ENCODE assay signal across 15 cellular contexts in genomic region chr2:66448592-66448991, GRCh38. TPM values are rescaled to one million over a fixed set of nuclear protein-coding genes. Genes with fewer than 3 reads are reported as not detected.
"Had no signal": no experiment of that assay in that cellular context is flagged by ENCODE, and none has a peak within 500 bp of the region (broad histone marks: within the 10 kb centered on the region; RNA-seq: fewer than 3 reads in every experiment).

No MANE protein-coding gene starts in this region.

- H3K4me3 ChIP-seq: smooth muscle cell had no signal

- H3K27ac ChIP-seq: WERI-Rb-1 had no signal

- FAIRE-seq: colon had no signal

- DNase-seq: activated CD4-positive, alpha-beta memory T cell treated with anti-CD3 and anti-CD28 coated beads, Interleukin-2, amount 10 ng/mL, durations not matched to agents 7 days and 5 days; activated naive CD4-positive, alpha-beta T cell treated with anti-CD3 and anti-CD28 coated beads, Interleukin-2, amount 50 U/mL, for 16 hours; activated T-cell treated with anti-CD3 and anti-CD28 coated beads, Interleukin-2, amount 50 U/mL, for 24 hours; head of caudate nucleus; immature natural killer cell; left cardiac atrium; mammary epithelial cell; natural killer cell; right cardiac atrium; stimulated activated naive CD8-positive, alpha-beta T cell treated with anti-CD3 and anti-CD28 coated beads, Interleukin-15, Interleukin-2, amounts not matched to agents 100 U/mL and 50 U/mL, for 24 hours; T-helper 17 cell; trophoblast cell; WERI-Rb-1 had no signal

RNA-seq across cellular contexts. Expression of gene MEIS1, which starts 13.7 kb away (rescaled TPM):
- total RNA-seq: activated CD4-positive, alpha-beta memory T cell treated with anti-CD3 and anti-CD28 coated beads, Interleukin-2, amount 10 ng/mL, durations not matched to agents 7 days and 5 days had no signal
